In genomic region chr2:46700435-46700834, GRCh38 we compare ENCODE assay signal across 9 cellular contexts. TPM values are rescaled to one million over a fixed set of nuclear protein-coding genes. Genes with fewer than 3 reads are reported as not detected.
DNase-seq lines count a peak whose midpoint lies in the region; ATAC-seq lines count a peak whose summit lies in the region.
"Had no signal": no experiment of that assay in that cellular context is flagged by ENCODE, and none has a peak within 500 bp of the region (broad histone marks: within the 10 kb centered on the region; RNA-seq: fewer than 3 reads in every experiment).

No MANE protein-coding gene starts in this region.

- H3K4me1 Mint-ChIP-seq in activated CD4-positive, alpha-beta T cell treated with anti-CD3 and anti-CD28 coated beads for 36 hours, result peaks cover 45% of the 10 kb centered on the region
- H3K4me1 Mint-ChIP-seq in activated CD8-positive, alpha-beta T cell treated with anti-CD3 and anti-CD28 coated beads, Interleukin-2, amount 10 ng/mL, durations not matched to agents 7 days and 5 days (ENCODE audit: low read depth), result peaks cover 34% of the 10 kb centered on the region
- peaks cover 58% of the 10 kb centered on the region for H3K4me1 Mint-ChIP-seq in stimulated activated naive CD8-positive, alpha-beta T cell treated with anti-CD3 and anti-CD28 coated beads, Interleukin-15, amount 100 ng/mL, for 72 hours

- H3K27ac Mint-ChIP-seq in activated CD4-positive, alpha-beta T cell treated with anti-CD3 and anti-CD28 coated beads for 36 hours, result peak overlapping the region; percentile 93
- no peak overlapping the region for H3K27ac Mint-ChIP-seq in activated CD8-positive, alpha-beta T cell treated with anti-CD3 and anti-CD28 coated beads, Interleukin-2, amount 10 ng/mL, durations not matched to agents 7 days and 5 days
- H3K27ac Mint-ChIP-seq in stimulated activated naive CD8-positive, alpha-beta T cell treated with anti-CD3 and anti-CD28 coated beads, Interleukin-15, amount 100 ng/mL, for 72 hours, result no peak overlapping the region

- no peaks in the 10 kb centered on the region for H3K9me3 Mint-ChIP-seq in activated CD4-positive, alpha-beta T cell treated with anti-CD3 and anti-CD28 coated beads for 36 hours (ENCODE audit: low read depth)
- H3K9me3 Mint-ChIP-seq in activated CD8-positive, alpha-beta T cell treated with anti-CD3 and anti-CD28 coated beads, Interleukin-2, amount 10 ng/mL, durations not matched to agents 7 days and 5 days (ENCODE audit: insufficient read depth), result no peaks in the 10 kb centered on the region
- H3K9me3 Mint-ChIP-seq in stimulated activated naive CD8-positive, alpha-beta T cell treated with anti-CD3 and anti-CD28 coated beads, Interleukin-15, amount 100 ng/mL, for 72 hours, result no peaks in the 10 kb centered on the region

- CTCF ChIA-PET in activated CD4-positive, alpha-beta T cell treated with anti-CD3 and anti-CD28 coated beads for 36 hours (lab: Charles Lee), result interaction anchor here (0.7 to 1.9 kb wide), 4 partner anchors 10 to 103 kb away, joined by 3 to 8 read pairs (median 4); no protein-coding TSS in a partner anchor
- CTCF ChIA-PET in activated CD8-positive, alpha-beta T cell treated with anti-CD3 and anti-CD28 coated beads, Interleukin-2, amount 10 ng/mL, durations not matched to agents 7 days and 5 days (lab: Charles Lee), result interaction anchor here (1.1 to 1.5 kb wide), 2 partner anchors 177 to 335 kb away, joined by 3 to 4 read pairs; no protein-coding TSS in a partner anchor

- H3K27me3 Mint-ChIP-seq in activated CD4-positive, alpha-beta T cell treated with anti-CD3 and anti-CD28 coated beads for 36 hours, result no peaks in the 10 kb centered on the region
- peaks cover 1% of the 10 kb centered on the region for H3K27me3 Mint-ChIP-seq in activated CD8-positive, alpha-beta T cell treated with anti-CD3 and anti-CD28 coated beads, Interleukin-2, amount 10 ng/mL, durations not matched to agents 7 days and 5 days (ENCODE audit: low read depth)
- no peaks in the 10 kb centered on the region for H3K27me3 Mint-ChIP-seq in stimulated activated naive CD8-positive, alpha-beta T cell treated with anti-CD3 and anti-CD28 coated beads, Interleukin-15, amount 100 ng/mL, for 72 hours

- no peak for ATAC-seq in activated CD4-positive, alpha-beta T cell treated with anti-CD3 and anti-CD28 coated beads for 36 hours
- no peak for ATAC-seq in activated CD8-positive, alpha-beta T cell treated with anti-CD3 and anti-CD28 coated beads, Interleukin-2, amount 10 ng/mL, durations not matched to agents 7 days and 5 days
- no peak for ATAC-seq in stimulated activated naive CD8-positive, alpha-beta T cell treated with anti-CD3 and anti-CD28 coated beads, Interleukin-15, amount 100 ng/mL, for 72 hours
- ATAC-seq in HG03460 (IDR thresholded peaks at IDR 0.05; ENCODE audit: unreplicated experiment) (no peak), GM21447 (IDR thresholded peaks at IDR 0.05; ENCODE audit: unreplicated experiment) (no peak)

- peak overlapping the region; percentile 91 for H3K9ac ChIP-seq in iPS-18a (ENCODE audit: low read length)

- H3K27ac ChIP-seq in iPS-18a (ENCODE audit: low read length), result no peak overlapping the region

- peaks cover 2% of the 10 kb centered on the region for H3K36me3 Mint-ChIP-seq in activated CD4-positive, alpha-beta T cell treated with anti-CD3 and anti-CD28 coated beads for 36 hours (ENCODE audit: low read depth)
- H3K36me3 Mint-ChIP-seq in activated CD8-positive, alpha-beta T cell treated with anti-CD3 and anti-CD28 coated beads, Interleukin-2, amount 10 ng/mL, durations not matched to agents 7 days and 5 days (ENCODE audit: low read depth), result peaks cover 2% of the 10 kb centered on the region

- peak overlapping the region; percentile 97 for H3K4me3 Mint-ChIP-seq in activated CD4-positive, alpha-beta T cell treated with anti-CD3 and anti-CD28 coated beads for 36 hours
- peak overlapping the region; percentile 96 for H3K4me3 Mint-ChIP-seq in activated CD8-positive, alpha-beta T cell treated with anti-CD3 and anti-CD28 coated beads, Interleukin-2, amount 10 ng/mL, durations not matched to agents 7 days and 5 days
- H3K4me3 Mint-ChIP-seq in stimulated activated naive CD8-positive, alpha-beta T cell treated with anti-CD3 and anti-CD28 coated beads, Interleukin-15, amount 100 ng/mL, for 72 hours, result peak overlapping the region; percentile 87 to 93

- intact Hi-C loops in activated CD4-positive, alpha-beta T cell treated with anti-CD3 and anti-CD28 coated beads for 36 hours (cut with DNase I, micrococcal nuclease), result no loop called here

- POLR2A ChIA-PET in activated CD4-positive, alpha-beta T cell treated with anti-CD3 and anti-CD28 coated beads for 36 hours (lab: Charles Lee), result no interaction called here
- POLR2A ChIA-PET in activated CD8-positive, alpha-beta T cell treated with anti-CD3 and anti-CD28 coated beads, Interleukin-2, amount 10 ng/mL, durations not matched to agents 7 days and 5 days (lab: Charles Lee), result no interaction called here

- H3K9me3 ChIP-seq in iPS-18a (ENCODE audit: control insufficient read depth, low read depth, low read length), result no peaks in the 10 kb centered on the region

- peak overlapping the region; percentile 91 for H3K4me3 ChIP-seq in iPS-18a (ENCODE audit: low read length)

- H3K4me1 ChIP-seq in iPS-18a (ENCODE audit: control insufficient read depth, low read depth, low read length), result peaks cover 50% of the 10 kb centered on the region

- H3K36me3 ChIP-seq in iPS-18a (ENCODE audit: control insufficient read depth, low read depth, low read length), result no peaks in the 10 kb centered on the region

- H3K27me3 ChIP-seq in iPS-18a (ENCODE audit: control insufficient read depth, insufficient read depth, low read length), result no peaks in the 10 kb centered on the region

- no peak for DNase-seq in activated CD4-positive, alpha-beta T cell treated with anti-CD3 and anti-CD28 coated beads for 36 hours
- no peak for DNase-seq in activated CD4-positive, alpha-beta T cell treated with anti-CD3 and anti-CD28 coated beads for 1 hour
- DNase-seq in activated CD8-positive, alpha-beta T cell treated with anti-CD3 and anti-CD28 coated beads, Interleukin-2, amount 10 ng/mL, durations not matched to agents 7 days and 5 days, result no peak
- DNase-seq in stimulated activated naive CD8-positive, alpha-beta T cell treated with anti-CD3 and anti-CD28 coated beads, Interleukin-15, amount 100 ng/mL, for 72 hours, result no peak
- no peak for DNase-seq in stimulated activated CD4-positive, alpha-beta T cell treated with anti-CD3 and anti-CD28 coated beads, Interleukin-1b, Interleukin-23, amount 100 ng/mL, for 48 hours
- DNase-seq: NCI-H1694 had no signal

RNA-seq across cellular contexts. Expression of gene SOCS5, which starts 1.3 kb away (rescaled TPM):
- 1 to 10 TPM; 4.6 to 5.6 TPM for total RNA-seq in activated CD4-positive, alpha-beta T cell treated with anti-CD3 and anti-CD28 coated beads for 36 hours
- total RNA-seq in activated CD8-positive, alpha-beta T cell treated with anti-CD3 and anti-CD28 coated beads, Interleukin-2, amount 10 ng/mL, durations not matched to agents 7 days and 5 days, result 1 to 10 TPM; 5.8 to 6.7 TPM
